In the genomic region with DNA sequence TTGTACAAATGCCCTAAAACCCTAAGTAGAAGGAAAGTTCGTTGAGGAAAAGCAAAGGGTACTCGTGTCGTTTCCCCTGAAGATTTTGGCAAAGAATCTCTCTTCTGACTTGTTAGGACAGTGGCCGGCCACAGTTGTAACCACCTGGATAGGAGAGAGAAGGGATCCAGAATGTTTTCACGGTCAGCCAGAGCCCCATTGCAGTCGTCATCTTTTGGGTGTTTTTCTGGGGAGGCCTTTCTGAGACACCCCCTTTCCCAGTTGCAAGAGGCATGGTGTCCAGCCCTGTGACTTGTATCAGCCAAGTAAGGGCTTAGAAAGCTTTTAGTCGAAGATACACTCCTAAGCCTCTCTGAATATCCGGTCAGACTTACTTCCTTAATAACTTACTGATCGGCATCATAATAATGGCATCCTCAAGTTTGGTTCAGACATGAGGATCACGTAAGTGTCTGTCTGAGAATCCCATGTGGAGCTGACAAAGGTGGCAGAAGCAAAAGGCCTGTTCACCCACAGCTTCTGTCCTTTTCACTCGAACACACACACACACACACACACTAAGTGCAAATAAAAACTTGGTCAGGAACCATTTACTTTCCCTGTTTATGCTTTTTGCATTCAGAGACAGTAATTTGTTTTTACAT, we compare ENCODE assay signal across 8 cellular contexts.
DNase-seq lines count a peak whose midpoint lies in the region; ATAC-seq and TF ChIP-seq lines count a peak whose summit lies in the region.

No MANE protein-coding gene starts in this region.

- no peaks in the 10 kb centered on the region for H3K36me3 ChIP-seq in prostate gland

- no peak for TF ChIP-seq POLR2A in prostate gland (IDR thresholded peaks at IDR 0.05)

- DNase-seq in ELR (ENCODE audit: low read depth) = peak; percentile 69
- peak; percentile 28 for DNase-seq in NCI-H345 treated with DMSO at 0.1 percent for 48 hours (lab: John Stamatoyannopoulos, UW; ENCODE audit: unreplicated experiment)
- no peak for DNase-seq in epithelial cell of prostate (ENCODE audit: low read depth, low spot score)
- no peak for DNase-seq in prostate gland (ENCODE audit: low spot score)
- no peak for DNase-seq in NCI-H1436 treated with DMSO at 0.1 percent for 48 hours (lab: John Stamatoyannopoulos, UW)
- DNase-seq in KG1 (lab: John Stamatoyannopoulos, UW) = no peak

- no peak for ATAC-seq in HG03045 (IDR thresholded peaks at IDR 0.05; ENCODE audit: unreplicated experiment)
- no peak for ATAC-seq in GM21423 (IDR thresholded peaks at IDR 0.05; ENCODE audit: unreplicated experiment)

- H3K4me3 ChIP-seq in prostate gland = peak overlapping the region; percentile 83 to 84

- TF ChIP-seq CTCF in prostate gland (IDR thresholded peaks at IDR 0.05) = no peak

- no peaks in the 10 kb centered on the region for H3K27me3 ChIP-seq in prostate gland (replicated peaks; ENCODE audit: insufficient read depth)

- 24% methylated on average over 11 of the region's 11 CpGs for WGBS in prostate gland

- intact Hi-C loops in prostate gland (cut with DNase I) = loop anchor here (2.0 to 10.0 kb wide), 2 partner anchors 521 to 655 kb away; no protein-coding TSS in a partner anchor

- peaks cover 4% of the 10 kb centered on the region for H3K4me1 ChIP-seq in prostate gland (replicated peaks)

- H3K27ac ChIP-seq in epithelial cell of prostate = peak overlapping the region; percentile 68
- H3K27ac ChIP-seq in prostate gland = peak overlapping the region; percentile 81 to 85

- no peaks in the 10 kb centered on the region for H3K9me3 ChIP-seq in prostate gland

Comparison
In these comparisons a context has a peak if more than half of its experiments do, and no peak if none do; other contexts are left out.
1. DNase-seq: peak in ELR (single experiment) and NCI-H345 treated with DMSO at 0.1 percent for 48 hours (single experiment); none in epithelial cell of prostate (single experiment), prostate gland (single experiment), NCI-H1436 treated with DMSO at 0.1 percent for 48 hours (single experiment) and KG1 (single experiment).